In the genomic region with DNA sequence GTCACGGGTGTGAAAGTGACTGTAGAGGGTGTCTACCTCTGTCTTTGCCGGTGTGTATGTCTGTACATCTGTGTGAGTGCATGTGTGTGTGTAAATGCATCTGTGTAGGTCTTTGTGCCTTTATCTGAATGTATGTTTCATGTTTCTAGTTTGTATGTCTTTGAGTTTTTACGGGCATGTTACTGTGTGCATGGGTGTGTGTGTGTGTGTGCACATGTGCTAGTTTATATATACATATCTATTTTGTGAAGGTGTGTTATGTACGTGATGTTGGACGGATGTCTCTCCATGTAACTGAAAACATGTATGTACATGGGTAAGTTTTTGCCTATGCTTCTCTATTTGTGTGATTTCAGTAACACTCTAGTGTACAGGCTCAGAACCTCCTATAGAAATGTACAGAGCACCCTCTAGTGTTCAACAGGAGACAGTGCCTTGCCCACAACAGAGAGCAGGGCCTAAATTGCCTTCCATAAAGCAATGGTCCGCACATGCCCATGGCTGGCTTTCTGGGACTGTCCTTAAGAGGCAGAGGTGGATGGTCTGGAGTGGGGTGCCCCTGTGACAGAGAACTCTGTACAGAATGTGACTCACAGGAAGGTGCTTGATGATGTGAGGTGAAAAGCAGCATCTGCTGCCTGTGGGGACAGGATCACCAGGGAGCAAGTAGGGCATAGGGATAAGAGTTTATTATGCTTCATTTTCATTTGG, we compare ENCODE assay signal across 8 cellular contexts.
DNase-seq lines count a peak whose midpoint lies in the region; ATAC-seq and TF ChIP-seq lines count a peak whose summit lies in the region.

No MANE protein-coding gene starts in this region.

- H3K4me3 ChIP-seq in epithelial cell of esophagus (ENCODE audit: low read length): no peak overlapping the region

- ATAC-seq in GM18868 (IDR thresholded peaks at IDR 0.05; ENCODE audit: unreplicated experiment) (peak; percentile 99), HG03025 (IDR thresholded peaks at IDR 0.05; ENCODE audit: low FRiP score, unreplicated experiment) (peak; percentile 99)

- DNase-seq in CMK (ENCODE audit: low read depth) (peak; percentile 14), NCI-H1694 treated with DMSO at 0.1 percent for 48 hours (lab: John Stamatoyannopoulos, UW) (peak; percentile 62), T1000 (lab: John Stamatoyannopoulos, UW) (peak; percentile 10), epithelial cell of esophagus (ENCODE audit: low read depth) (peak; percentile 78), myocyte (ENCODE audit: low read depth) (peak; percentile 75)
- no peak for DNase-seq in stimulated activated naive CD4-positive, alpha-beta T cell treated with Interleukin-2 at 50 U/mL for 16 hours (lab: John Stamatoyannopoulos, UW)

- peak; percentile 98 for TF ChIP-seq CTCF in epithelial cell of esophagus (IDR thresholded peaks at IDR 0.05; ENCODE audit: insufficient read depth, low read depth, low read length, missing control alignments)
